16 cellular contexts compared by ENCODE assay signal in the genomic region with DNA sequence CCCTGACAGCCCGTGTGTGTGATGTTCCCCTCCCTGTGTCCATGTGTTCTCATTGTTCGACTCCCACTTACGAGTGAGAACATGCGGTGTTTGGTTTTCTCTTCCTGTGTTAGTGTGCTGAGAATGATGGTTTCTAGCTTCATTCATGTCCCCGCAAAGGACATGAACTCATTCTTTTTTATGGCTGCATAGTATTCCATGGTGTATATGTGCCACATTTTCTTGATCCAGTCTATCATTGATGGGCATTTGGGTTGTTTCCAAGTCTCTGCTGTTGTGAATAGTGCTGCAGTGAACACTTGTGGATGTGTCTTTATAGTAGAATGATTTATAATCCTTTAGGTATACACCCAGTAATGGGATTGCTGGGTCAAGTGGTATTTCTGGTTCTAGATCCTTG. TPM values are rescaled to one million over a fixed set of nuclear protein-coding genes. Genes with fewer than 3 reads are reported as not detected.
"Had no signal": no experiment of that assay in that cellular context is flagged by ENCODE, and none has a peak within 500 bp of the region (broad histone marks: within the 10 kb centered on the region; RNA-seq: fewer than 3 reads in every experiment).

No MANE protein-coding gene starts in this region.

RNA-seq across cellular contexts. Expression of gene HYAL4, which starts 6.4 kb away (rescaled TPM):
- total RNA-seq: activated naive CD4-positive, alpha-beta T cell treated with anti-CD3 and anti-CD28 coated beads for 36 hours; activated naive CD8-positive, alpha-beta T cell treated with anti-CD3 and anti-CD28 coated beads for 36 hours; activated naive CD8-positive, alpha-beta T cell treated with anti-CD3 and anti-CD28 coated beads, Interleukin-2, amount 10 ng/mL, durations not matched to agents 7 days and 5 days; activated T-cell treated with anti-CD3 and anti-CD28 coated beads, Interleukin-2, amount 50 U/mL, for 4 hours; activated T-helper 1 cell treated with anti-CD3 and anti-CD28 coated beads, Interleukin-12 subunit alpha, Interleukin-12 subunit beta, Interleukin-2, Interleukin-4 antibody, amounts not matched to agents 30 ng/mL and 10 ng/mL and 1 ng/mL, durations not matched to agents 14 hours and 24 hours and 36 hours; activated T-helper 17 cell treated with anti-CD3 and anti-CD28 coated beads, Interleukin-2, amount 50 U/mL, for 72 hours; activated T-helper 2 cell treated with anti-CD3 and anti-CD28 coated beads, Interferon-gamma antibody, Interleukin-2, Interleukin-4, amounts not matched to agents 10 μg/mL and 5 μg/mL and 100 μg/mL, durations not matched to agents 14 hours and 24 hours and 36 hours; adrenal gland; aorta; ascending aorta; astrocyte; body of pancreas; cardiac muscle cell; cerebellum; chondrocyte had no signal
- polyA plus RNA-seq: adipose tissue, adrenal gland, aorta, cardiac muscle cell had no signal
